Comparison of ENCODE assay signal across 7 cellular contexts in genomic region chr17:2707721-2708584, GRCh38. TPM values are rescaled to one million over a fixed set of nuclear protein-coding genes. Genes with fewer than 3 reads are reported as not detected.
DNase-seq lines count a peak whose midpoint lies in the region; ATAC-seq and FAIRE-seq lines count a peak whose summit lies in the region.

No MANE protein-coding gene starts in this region.

- no peaks in the 10 kb centered on the region for H3K27me3 ChIP-seq in GM23248 (replicated peaks; ENCODE audit: insufficient read depth)
- H3K27me3 ChIP-seq in small intestine (ENCODE audit: control insufficient read depth in 2 of 2, insufficient read depth in 2 of 2, low read length in 2 of 2): no peaks in the 10 kb centered on the region

- DNase-seq in GM23248 (peak; percentile 40), head of caudate nucleus (peak in 40 of 42 donors; percentile 20 to 86 (median 64)), sciatic nerve (ENCODE audit: low spot score) (peak; percentile 69), small intestine (no peak), NCI-H1105 treated with DMSO at 0.1 percent for 48 hours (lab: John Stamatoyannopoulos, UW) (no peak)
- no peak for DNase-seq in activated CD4-positive, alpha-beta T cell treated with anti-CD3 and anti-CD28 coated beads, Interleukin-2, amount 10 ng/mL, durations not matched to agents 7 days and 5 days

- H3K9ac ChIP-seq in GM23248: no peak overlapping the region

- no peaks in the 10 kb centered on the region for H3K27me3 Mint-ChIP-seq in activated CD4-positive, alpha-beta T cell treated with anti-CD3 and anti-CD28 coated beads, Interleukin-2, amount 10 ng/mL, durations not matched to agents 7 days and 5 days

- H3K79me2 ChIP-seq in GM23248 (ENCODE audit: insufficient read depth): peaks cover 69% of the 10 kb centered on the region

- H3K27ac ChIP-seq in GM23248: no peak overlapping the region
- peak overlapping the region in 1 of 2 donors; percentile 5 for H3K27ac ChIP-seq in small intestine (ENCODE audit: low read depth in 1 of 2, low read length in 1 of 2)

- H3K4me2 ChIP-seq in GM23248 (ENCODE audit: unreplicated experiment): no peak overlapping the region

- peaks cover 19% of the 10 kb centered on the region for H3K4me1 ChIP-seq in GM23248 (ENCODE audit: insufficient read depth)
- peaks cover 0 to 19% of the 10 kb centered on the region in 2 donors for H3K4me1 ChIP-seq in small intestine (ENCODE audit: control insufficient read depth in 2 of 2, insufficient read depth in 1 of 2, low read depth in 1 of 2, low read length in 1 of 2)

- no peaks in the 10 kb centered on the region for H3K9me3 Mint-ChIP-seq in activated CD4-positive, alpha-beta T cell treated with anti-CD3 and anti-CD28 coated beads, Interleukin-2, amount 10 ng/mL, durations not matched to agents 7 days and 5 days

- no peak for ATAC-seq in sciatic nerve
- ATAC-seq in HG02610 (IDR thresholded peaks at IDR 0.05; ENCODE audit: unreplicated experiment): no peak

- no peaks in the 10 kb centered on the region for H3K9me3 ChIP-seq in GM23248 (ENCODE audit: low read depth)
- no peaks in the 10 kb centered on the region for H3K9me3 ChIP-seq in small intestine (ENCODE audit: control insufficient read depth, low read depth)

- CTCF ChIA-PET in activated CD4-positive, alpha-beta T cell treated with anti-CD3 and anti-CD28 coated beads, Interleukin-2, amount 10 ng/mL, durations not matched to agents 7 days and 5 days (lab: Charles Lee): interaction anchor here (0.6 to 1.2 kb wide), 3 partner anchors 10 to 179 kb away, joined by 3 to 6 read pairs (median 4); no protein-coding TSS in a partner anchor

- peaks cover 2% of the 10 kb centered on the region for H3K36me3 Mint-ChIP-seq in activated CD4-positive, alpha-beta T cell treated with anti-CD3 and anti-CD28 coated beads, Interleukin-2, amount 10 ng/mL, durations not matched to agents 7 days and 5 days (ENCODE audit: low read depth)

- POLR2A ChIA-PET in activated CD4-positive, alpha-beta T cell treated with anti-CD3 and anti-CD28 coated beads, Interleukin-2, amount 10 ng/mL, durations not matched to agents 7 days and 5 days (lab: Charles Lee): no interaction called here

- H3K36me3 ChIP-seq in GM23248 (ENCODE audit: low read depth): no peaks in the 10 kb centered on the region
- H3K36me3 ChIP-seq in small intestine (ENCODE audit: control insufficient read depth in 2 of 2, insufficient read depth in 2 of 2, low read length in 2 of 2): no peaks in the 10 kb centered on the region

- no peaks in the 10 kb centered on the region for H3F3A ChIP-seq in GM23248 (ENCODE audit: insufficient read depth)

- no peak overlapping the region for H3K4me3 Mint-ChIP-seq in activated CD4-positive, alpha-beta T cell treated with anti-CD3 and anti-CD28 coated beads, Interleukin-2, amount 10 ng/mL, durations not matched to agents 7 days and 5 days

- no peak overlapping the region for H2AFZ ChIP-seq in GM23248

- intact Hi-C loops in head of caudate nucleus (cut with DNase I) (loop anchor here (10.0 kb wide), 1 partner anchor 293 kb away; no protein-coding TSS in a partner anchor), sciatic nerve (cut with DNase I) (no loop called here)

- in situ Hi-C loops in GM23248 (cut with MboI): no loop called here

- no peak for FAIRE-seq in small intestine (lab: Jason Lieb, UNC)

- H3K9me2 ChIP-seq in GM23248 (ENCODE audit: insufficient read depth): no peaks in the 10 kb centered on the region

- H3K4me3 ChIP-seq in GM23248: no peak overlapping the region
- peak overlapping the region in 1 of 2 donors; percentile 81 for H3K4me3 ChIP-seq in small intestine (ENCODE audit: low read depth in 1 of 2, low read length in 2 of 2)

- no peaks in the 10 kb centered on the region for H4K20me1 ChIP-seq in GM23248 (ENCODE audit: insufficient read depth)

- H3K4me1 Mint-ChIP-seq in activated CD4-positive, alpha-beta T cell treated with anti-CD3 and anti-CD28 coated beads, Interleukin-2, amount 10 ng/mL, durations not matched to agents 7 days and 5 days: peaks cover 39% of the 10 kb centered on the region

- peak overlapping the region; percentile 22 for H3K27ac Mint-ChIP-seq in activated CD4-positive, alpha-beta T cell treated with anti-CD3 and anti-CD28 coated beads, Interleukin-2, amount 10 ng/mL, durations not matched to agents 7 days and 5 days

- 66 to 74% methylated on average over 9 to 13 of the region's 13 CpGs for WGBS in GM23248 (ENCODE audit: low coverage in 1 of 2, low lambda C conversion rate in 2 of 2, missing lambda C conversion rate in 2 of 2), 2 experiments
- WGBS in small intestine, 3 donors: 36 to 66% (median 40%) methylated on average over 12 to 13 of the region's 13 CpGs

RNA-seq across cellular contexts. Expression of gene CLUH, which starts 3.6 kb away (rescaled TPM):
- total RNA-seq in GM23248 (2014; rRNA removed; shearing (Covaris generic)): 26.1 and 32.7 TPM in 2 replicates
- polyA plus RNA-seq in GM23248 (2016; fragmentation: Nextera tagmentation; extraction: Ambion mirVana): 16.3 and 16.9 TPM in 2 replicates
- 10 to 100 TPM; 44.8 to 55.9 TPM for total RNA-seq in activated CD4-positive, alpha-beta T cell treated with anti-CD3 and anti-CD28 coated beads, Interleukin-2, amount 10 ng/mL, durations not matched to agents 7 days and 5 days
- 39.2 TPM for total RNA-seq in sciatic nerve
- 10 to 100 TPM; 46.3 to 90.1 (median 55.7) TPM for polyA plus RNA-seq in small intestine

RNA-seq across cellular contexts. Expression of gene CCDC92B, which starts 41.5 kb away (rescaled TPM):
- total RNA-seq in GM23248 (2014; rRNA removed; shearing (Covaris generic)): not detected in 2 replicates
- polyA plus RNA-seq in GM23248 (2016; fragmentation: Nextera tagmentation; extraction: Ambion mirVana) (not detected in 2 replicates), small intestine (under 1 TPM in 2 of 3 donors, not detected in 1; 0.22 to 0.75 TPM)
- total RNA-seq in activated CD4-positive, alpha-beta T cell treated with anti-CD3 and anti-CD28 coated beads, Interleukin-2, amount 10 ng/mL, durations not matched to agents 7 days and 5 days: under 1 TPM in 1 of 2 experiments, not detected in 1; 0.08 TPM
- 0.27 TPM for total RNA-seq in sciatic nerve

Comparison
In these comparisons a context has a peak if more than half of its experiments do, and no peak if none do; other contexts are left out.
1. DNase-seq: peak in GM23248 (single experiment), head of caudate nucleus (40 of 42) and sciatic nerve (single experiment); none in activated CD4-positive, alpha-beta T cell treated with anti-CD3 and anti-CD28 coated beads, Interleukin-2, amount 10 ng/mL, durations not matched to agents 7 days and 5 days (single experiment), small intestine (single experiment) and NCI-H1105 treated with DMSO at 0.1 percent for 48 hours (single experiment).